In the genomic region with DNA sequence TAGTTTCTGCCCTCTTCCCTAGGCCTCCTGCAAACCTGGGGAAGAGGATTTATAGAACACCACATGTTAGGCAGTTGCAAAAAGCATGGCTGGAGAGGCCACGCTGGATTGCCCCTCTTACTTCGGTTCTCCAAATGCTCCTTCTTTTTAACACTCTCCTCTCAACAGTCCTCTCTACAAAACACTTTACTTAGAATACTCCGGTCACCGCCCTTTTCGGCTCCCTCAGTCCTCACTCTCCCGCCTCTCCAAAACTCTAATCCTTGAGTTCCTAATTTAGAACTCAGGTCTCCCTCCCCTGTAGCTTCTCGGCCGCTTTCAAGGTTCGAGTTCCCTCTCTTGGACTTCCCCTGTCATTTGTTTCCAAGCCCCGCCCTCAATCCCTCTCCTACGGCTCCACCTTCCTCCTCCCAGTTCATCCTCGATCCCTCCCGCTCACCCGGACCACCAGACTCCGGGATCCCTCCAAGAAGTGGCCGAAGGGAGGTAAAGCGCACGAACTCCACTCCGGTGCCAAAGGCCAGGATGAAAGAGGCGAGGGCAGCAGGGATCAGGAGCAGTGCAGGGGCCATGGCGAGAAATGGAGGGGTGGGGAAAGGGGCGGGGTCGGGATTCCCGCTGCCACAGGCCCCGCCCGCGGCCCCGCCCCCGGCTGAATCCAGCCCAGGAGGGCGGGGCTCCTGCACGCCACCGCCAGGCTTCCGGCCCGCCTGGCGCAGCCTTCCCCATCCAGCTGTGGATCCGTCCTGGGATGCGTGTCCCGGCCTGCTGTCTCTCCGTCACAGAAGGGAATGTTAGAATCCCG, we compare ENCODE assay signal across 1 cellular context.
TF ChIP-seq lines count a peak whose summit lies in the region.

Gene NRM, minus strand, starts transcription at position 582 of the 805 bp plus-strand sequence. Its CDS starts 10 bp downstream, at position 572.

TF ChIP-seq in HepG2, 621 proteins besides CTCF, POLR2A, EP300 and RAD21 (continued from another document and continues in another):
- TF ChIP-seq, protein P1, sequence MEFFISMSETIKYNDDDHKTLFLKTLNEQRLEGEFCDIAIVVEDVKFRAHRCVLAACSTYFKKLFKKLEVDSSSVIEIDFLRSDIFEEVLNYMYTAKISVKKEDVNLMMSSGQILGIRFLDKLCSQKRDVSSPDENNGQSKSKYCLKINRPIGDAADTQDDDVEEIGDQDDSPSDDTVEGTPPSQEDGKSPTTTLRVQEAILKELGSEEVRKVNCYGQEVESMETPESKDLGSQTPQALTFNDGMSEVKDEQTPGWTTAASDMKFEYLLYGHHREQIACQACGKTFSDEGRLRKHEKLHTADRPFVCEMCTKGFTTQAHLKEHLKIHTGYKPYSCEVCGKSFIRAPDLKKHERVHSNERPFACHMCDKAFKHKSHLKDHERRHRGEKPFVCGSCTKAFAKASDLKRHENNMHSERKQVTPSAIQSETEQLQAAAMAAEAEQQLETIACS (CRISPR knock-in tag; IDR thresholded peaks at IDR 0.05), result no peak
- TF ChIP-seq ARNTL (CRISPR knock-in tag; IDR thresholded peaks at IDR 0.05) (no peak), CREB1 (IDR thresholded peaks at IDR 0.05) (no peak), CREB1 (CRISPR knock-in tag; IDR thresholded peaks at IDR 0.05) (no peak), ZBTB21 (CRISPR knock-in tag; IDR thresholded peaks at IDR 0.05) (no peak), MEIS1 (CRISPR knock-in tag; IDR thresholded peaks at IDR 0.05; ENCODE audit: borderline replicate concordance) (no peak), PAXIP1 (CRISPR knock-in tag; conservative IDR thresholded peaks at IDR 0.05) (no peak; the same call in none of the 2 replicates), ZFAT (CRISPR knock-in tag; conservative IDR thresholded peaks at IDR 0.05) (no peak), ZBTB3 (CRISPR knock-in tag; IDR thresholded peaks at IDR 0.05; ENCODE audit: borderline replicate concordance, low read depth) (no peak), DR1 (CRISPR knock-in tag; IDR thresholded peaks at IDR 0.05) (no peak), SAFB2 (CRISPR knock-in tag; IDR thresholded peaks at IDR 0.05; ENCODE audit: borderline replicate concordance, low read depth) (no peak), PLSCR1 (CRISPR knock-in tag; IDR thresholded peaks at IDR 0.05; ENCODE audit: borderline replicate concordance) (no peak), SOX6 (IDR thresholded peaks at IDR 0.05) (no peak), SOX6 (CRISPR knock-in tag; IDR thresholded peaks at IDR 0.05) (peak; percentile 44; the same call in 1 of the 2 replicates), SCMH1 (CRISPR knock-in tag; IDR thresholded peaks at IDR 0.05; ENCODE audit: borderline replicate concordance) (no peak), NCOA1 (CRISPR knock-in tag; IDR thresholded peaks at IDR 0.05) (no peak), GTF2F1 (IDR thresholded peaks at IDR 0.05; ENCODE audit: low read length) (no peak), REPIN1 (CRISPR knock-in tag; IDR thresholded peaks at IDR 0.05; ENCODE audit: borderline replicate concordance, low read depth) (no peak), ZNF792 (CRISPR knock-in tag; IDR thresholded peaks at IDR 0.05) (peak; percentile 67; the same call in 1 of the 2 replicates), ZNF382 (CRISPR knock-in tag; IDR thresholded peaks at IDR 0.05; ENCODE audit: borderline replicate concordance) (no peak), ZNF343 (CRISPR knock-in tag; IDR thresholded peaks at IDR 0.05) (no peak), ZFP41 (CRISPR knock-in tag; IDR thresholded peaks at IDR 0.05; ENCODE audit: borderline replicate concordance) (no peak), ZNF24 (IDR thresholded peaks at IDR 0.05) (no peak), ZNF652 (CRISPR knock-in tag; IDR thresholded peaks at IDR 0.05; ENCODE audit: borderline replicate concordance, low read depth) (no peak), MAFF (IDR thresholded peaks at IDR 0.05; ENCODE audit: low read depth, low read length) (no peak), HNRNPK (IDR thresholded peaks at IDR 0.05; ENCODE audit: low read depth, low read length, poor library complexity, severe bottlenecking) (peak; percentile 89), ARID2 (CRISPR knock-in tag; IDR thresholded peaks at IDR 0.05; ENCODE audit: borderline replicate concordance) (no peak), EHMT2 (IDR thresholded peaks at IDR 0.05; ENCODE audit: borderline replicate concordance, low read depth, low read length) (no peak), ZBTB4 (CRISPR knock-in tag; IDR thresholded peaks at IDR 0.05; ENCODE audit: borderline replicate concordance) (no peak), PAF1 (CRISPR knock-in tag; IDR thresholded peaks at IDR 0.05) (no peak), MTF2 (CRISPR knock-in tag; IDR thresholded peaks at IDR 0.05; ENCODE audit: borderline replicate concordance) (no peak), KDM4B (CRISPR knock-in tag; IDR thresholded peaks at IDR 0.05) (no peak), FOXA1 (IDR thresholded peaks at IDR 0.05) (no peak), FOXA1 (CRISPR knock-in tag; IDR thresholded peaks at IDR 0.05) (no peak), RNF2 (conservative IDR thresholded peaks at IDR 0.05; ENCODE audit: low read depth) (0 out of 2 replicates have a peak, but pooled peaks have one; percentile 0), PAWR (CRISPR knock-in tag; IDR thresholded peaks at IDR 0.05; ENCODE audit: borderline replicate concordance) (no peak), SNRNP70 (IDR thresholded peaks at IDR 0.05; ENCODE audit: low read depth, low read length) (no peak), ZNF235 (CRISPR knock-in tag; IDR thresholded peaks at IDR 0.05; ENCODE audit: borderline replicate concordance) (no peak), SRSF4 (IDR thresholded peaks at IDR 0.05; ENCODE audit: low read depth, low read length, poor library complexity, severe bottlenecking) (no peak), ZBTB20 (CRISPR knock-in tag; IDR thresholded peaks at IDR 0.05; ENCODE audit: borderline replicate concordance, low read depth) (peak; percentile 61; the same call in 1 of the 2 replicates), CAMTA2 (CRISPR knock-in tag; IDR thresholded peaks at IDR 0.05; ENCODE audit: borderline replicate concordance) (no peak), MAFK (conservative IDR thresholded peaks at IDR 0.05 in 1 of 2, IDR thresholded peaks at IDR 0.05 in 1 of 2; ENCODE audit: low read length in 2 of 2) (no peak), ZNF17 (CRISPR knock-in tag; IDR thresholded peaks at IDR 0.05) (no peak), CEBPB (IDR thresholded peaks at IDR 0.05; ENCODE audit: borderline replicate concordance, low read depth, low read length) (no peak), SNAI1 (CRISPR knock-in tag; IDR thresholded peaks at IDR 0.05; ENCODE audit: borderline replicate concordance) (no peak), SP140L (CRISPR knock-in tag; IDR thresholded peaks at IDR 0.05; ENCODE audit: borderline replicate concordance) (no peak), SNAPC2 (CRISPR knock-in tag; IDR thresholded peaks at IDR 0.05) (0 out of 2 replicates have a peak, but pooled peaks have one; percentile 19), SRSF1 (optimal IDR thresholded peaks at IDR 0.05; ENCODE audit: low read depth, low read length) (peak; percentile 80)
- TF ChIP-seq, protein P2, sequence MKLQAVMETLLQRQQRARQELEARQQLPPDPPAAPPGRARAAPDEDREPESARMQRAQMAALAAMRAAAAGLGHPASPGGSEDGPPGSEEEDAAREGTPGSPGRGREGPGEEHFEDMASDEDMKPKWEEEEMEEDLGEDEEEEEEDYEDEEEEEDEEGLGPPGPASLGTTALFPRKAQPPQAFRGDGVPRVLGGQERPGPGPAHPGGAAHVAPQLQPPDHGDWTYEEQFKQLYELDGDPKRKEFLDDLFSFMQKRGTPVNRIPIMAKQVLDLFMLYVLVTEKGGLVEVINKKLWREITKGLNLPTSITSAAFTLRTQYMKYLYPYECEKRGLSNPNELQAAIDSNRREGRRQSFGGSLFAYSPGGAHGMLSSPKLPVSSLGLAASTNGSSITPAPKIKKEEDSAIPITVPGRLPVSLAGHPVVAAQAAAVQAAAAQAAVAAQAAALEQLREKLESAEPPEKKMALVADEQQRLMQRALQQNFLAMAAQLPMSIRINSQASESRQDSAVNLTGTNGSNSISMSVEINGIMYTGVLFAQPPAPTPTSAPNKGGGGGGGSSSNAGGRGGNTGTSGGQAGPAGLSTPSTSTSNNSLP (IDR thresholded peaks at IDR 0.05; ENCODE audit: low read depth, low read length), result no peak
- TF ChIP-seq, protein P3, sequence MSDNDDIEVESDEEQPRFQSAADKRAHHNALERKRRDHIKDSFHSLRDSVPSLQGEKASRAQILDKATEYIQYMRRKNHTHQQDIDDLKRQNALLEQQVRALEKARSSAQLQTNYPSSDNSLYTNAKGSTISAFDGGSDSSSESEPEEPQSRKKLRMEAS (IDR thresholded peaks at IDR 0.05), result peak; percentile 69; the same call in 1 of the 2 replicates
- TF ChIP-seq, protein P4, sequence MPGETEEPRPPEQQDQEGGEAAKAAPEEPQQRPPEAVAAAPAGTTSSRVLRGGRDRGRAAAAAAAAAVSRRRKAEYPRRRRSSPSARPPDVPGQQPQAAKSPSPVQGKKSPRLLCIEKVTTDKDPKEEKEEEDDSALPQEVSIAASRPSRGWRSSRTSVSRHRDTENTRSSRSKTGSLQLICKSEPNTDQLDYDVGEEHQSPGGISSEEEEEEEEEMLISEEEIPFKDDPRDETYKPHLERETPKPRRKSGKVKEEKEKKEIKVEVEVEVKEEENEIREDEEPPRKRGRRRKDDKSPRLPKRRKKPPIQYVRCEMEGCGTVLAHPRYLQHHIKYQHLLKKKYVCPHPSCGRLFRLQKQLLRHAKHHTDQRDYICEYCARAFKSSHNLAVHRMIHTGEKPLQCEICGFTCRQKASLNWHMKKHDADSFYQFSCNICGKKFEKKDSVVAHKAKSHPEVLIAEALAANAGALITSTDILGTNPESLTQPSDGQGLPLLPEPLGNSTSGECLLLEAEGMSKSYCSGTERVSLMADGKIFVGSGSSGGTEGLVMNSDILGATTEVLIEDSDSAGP (CRISPR knock-in tag; IDR thresholded peaks at IDR 0.05; ENCODE audit: borderline replicate concordance), result no peak; the same call in 1 of the 2 replicates
